In the genomic region with DNA sequence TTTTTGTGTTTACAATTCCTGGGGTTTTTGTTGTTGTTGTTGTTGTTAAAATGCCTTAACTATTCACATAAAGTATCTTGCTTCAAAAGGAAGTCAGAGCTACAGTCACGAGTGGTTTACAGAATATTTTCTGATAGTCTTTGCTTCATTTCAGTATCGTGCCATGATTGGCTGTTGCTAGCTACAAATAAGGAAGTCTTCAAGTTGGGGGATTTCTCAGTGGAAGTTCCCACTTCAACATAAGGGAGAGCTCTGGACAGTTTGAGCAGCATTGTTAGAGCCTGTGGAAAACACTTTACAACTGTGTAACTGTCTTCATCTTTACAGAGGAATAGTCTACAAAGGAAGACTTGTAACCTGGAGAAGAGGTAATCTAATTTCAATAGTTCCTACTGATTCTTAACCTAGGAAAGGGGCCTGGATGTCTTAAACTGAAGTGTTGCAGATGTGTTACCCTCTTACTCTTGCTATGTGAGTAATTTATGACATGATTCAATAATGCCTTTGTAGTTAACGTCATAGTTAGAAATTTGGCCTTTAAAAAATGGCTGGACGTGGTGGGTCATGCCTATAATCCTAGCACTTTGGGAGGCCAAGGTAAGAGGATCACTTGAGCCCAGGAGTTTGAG, we compare ENCODE assay signal across 8 cellular contexts. TPM values are rescaled to one million over a fixed set of nuclear protein-coding genes. Genes with fewer than 3 reads are reported as not detected.
DNase-seq lines count a peak whose midpoint lies in the region; ATAC-seq and TF ChIP-seq lines count a peak whose summit lies in the region.

No MANE protein-coding gene starts in this region.

- no peak overlapping the region for H3K4me3 ChIP-seq in fibroblast of the aortic adventitia (ENCODE audit: low read depth, low read length)
- H3K4me3 ChIP-seq in lower leg skin (ENCODE audit: low read depth, poor library complexity, severe bottlenecking) = no peak overlapping the region

- no peak for TF ChIP-seq CTCF in fibroblast of the aortic adventitia (IDR thresholded peaks at IDR 0.05; ENCODE audit: insufficient read depth, low read length)
- no peak for TF ChIP-seq CTCF in lower leg skin (IDR thresholded peaks at IDR 0.05)

- H3K27me3 Mint-ChIP-seq in T-cell = no peaks in the 10 kb centered on the region

- 43% methylated on average over 4 of the region's 4 CpGs for WGBS in lower leg skin, 2 donors

- peaks cover 0 to 4% (median 0%) of the 10 kb centered on the region in 3 donors for H3K9me3 Mint-ChIP-seq in T-cell

- peak overlapping the region; percentile 89 to 94 for H3K27ac Mint-ChIP-seq in T-cell

- intact Hi-C loops in sciatic nerve (cut with DNase I) = no loop called here
- intact Hi-C loops in lower leg skin (cut with DNase I; ENCODE audit: low total_unique reads) = no loop called here

- peaks cover 50 to 57% (median 55%) of the 10 kb centered on the region in 3 donors for H3K4me1 Mint-ChIP-seq in T-cell

- H3K4me3 Mint-ChIP-seq in T-cell = peak overlapping the region; percentile 77 to 91 (median 89)

- CTCF ChIA-PET in T-cell (lab: Charles Lee) = interaction anchor here (0.6 to 1.4 kb wide), 5 partner anchors 15 to 73 kb away, joined by 3 read pairs; no protein-coding TSS in a partner anchor

- H3K36me3 Mint-ChIP-seq in T-cell = peaks cover 7% of the 10 kb centered on the region

- DNase-seq in AML-193 (lab: John Stamatoyannopoulos, UW) (peak; percentile 85 to 89), T-cell (peak in 22 of 34 experiments; percentile 5 to 62 (median 32)), fibroblast of the aortic adventitia (ENCODE audit: low read depth) (peak; percentile 40), sciatic nerve (ENCODE audit: low spot score) (no peak), lower leg skin (ENCODE audit: low spot score in 2 of 2) (no peak), AG08396 (ENCODE audit: low spot score) (no peak)

- no peak for TF ChIP-seq POLR2A in lower leg skin (IDR thresholded peaks at IDR 0.05)

- POLR2A ChIA-PET in T-cell (lab: Charles Lee) = interaction anchor here (0.6 to 1.5 kb wide), 13 partner anchors 9 to 1182 kb away, joined by 3 to 5 read pairs (median 3); a partner anchor contains a TSS

- ATAC-seq in GM18873 (IDR thresholded peaks at IDR 0.05; ENCODE audit: low FRiP score, unreplicated experiment) (peak; percentile 83), HG03095 (IDR thresholded peaks at IDR 0.05; ENCODE audit: unreplicated experiment) (peak; percentile 77), T-cell (replicated peaks in 1 of 4) (peak; percentile 72 to 94 (median 78)), sciatic nerve (peak; percentile 72)

RNA-seq across cellular contexts. Expression of a gene that starts 23.4 kb away (rescaled TPM):
- total RNA-seq in T-cell (10 to 100 TPM; 57.7 to 77.0 (median 68.2) TPM), fibroblast of the aortic adventitia (ENCODE audit: low replicate concordance) (44.2 and 57.8 TPM in 2 replicates), sciatic nerve (71.3 TPM), lower leg skin (10 to 100 TPM; 81.6 to 89.8 (median 88.0) TPM)

Comparison
In these comparisons a context has a peak if more than half of its experiments do, and no peak if none do; other contexts are left out.
1. DNase-seq: peak in AML-193 (2 of 2), T-cell (22 of 34) and fibroblast of the aortic adventitia (single experiment); none in sciatic nerve (single experiment), lower leg skin (0 of 2) and AG08396 (single experiment).
2. Peak in every context shown above with its lines, with median percentiles within 50 percentile points of each other: ATAC-seq.